Comparison of ENCODE assay signal across 12 cellular contexts in genomic region chr5:88888291-88888690, GRCh38. TPM values are rescaled to one million over a fixed set of nuclear protein-coding genes. Genes with fewer than 3 reads are reported as not detected.
DNase-seq lines count a peak whose midpoint lies in the region; ATAC-seq, FAIRE-seq and TF ChIP-seq lines count a peak whose summit lies in the region.
"Had no signal": no experiment of that assay in that cellular context is flagged by ENCODE, and none has a peak within 500 bp of the region (broad histone marks: within the 10 kb centered on the region; RNA-seq: fewer than 3 reads in every experiment).

No MANE protein-coding gene starts in this region.

- no peak for TF ChIP-seq POLR2A in GM12892 (IDR thresholded peaks at IDR 0.05; ENCODE audit: low read depth, low read length)
- TF ChIP-seq POLR2A in suprapubic skin (IDR thresholded peaks at IDR 0.05), result no peak

- H3K9me3 ChIP-seq in mucosa of rectum (ENCODE audit: control insufficient read depth in 2 of 2, low read length in 2 of 2) (no peaks in the 10 kb centered on the region), suprapubic skin (no peaks in the 10 kb centered on the region)

- H3K4me3 ChIP-seq in mucosa of rectum (ENCODE audit: low read length in 2 of 2) (peak overlapping the region in 1 of 2 donors; percentile 79), suprapubic skin (no peak overlapping the region)

- H3K9me3 Mint-ChIP-seq in WTC11, result no peaks in the 10 kb centered on the region

- H3K36me3 ChIP-seq in mucosa of rectum (ENCODE audit: control insufficient read depth in 2 of 2, insufficient read depth in 2 of 2, low read length in 2 of 2) (no peaks in the 10 kb centered on the region), suprapubic skin (no peaks in the 10 kb centered on the region)

- H3K27ac ChIP-seq in mucosa of rectum (ENCODE audit: low read depth in 2 of 2, low read length in 2 of 2), result peak overlapping the region; percentile 50 to 52
- H3K27ac ChIP-seq in suprapubic skin, result peak overlapping the region; percentile 75
- H3K27ac ChIP-seq: C4-2B had no signal

- ATAC-seq in WTC11, result no peak

- no peak overlapping the region for H3K27ac Mint-ChIP-seq in WTC11

- H3K36me3 Mint-ChIP-seq in WTC11, result no peaks in the 10 kb centered on the region

- TF ChIP-seq CTCF in WTC11 (IDR thresholded peaks at IDR 0.05) (no peak), suprapubic skin (IDR thresholded peaks at IDR 0.05) (no peak)

- peaks cover 2 to 3% of the 10 kb centered on the region in 2 donors for H3K27me3 ChIP-seq in mucosa of rectum (ENCODE audit: control insufficient read depth in 2 of 2, insufficient read depth in 2 of 2, low read length in 2 of 2)
- no peaks in the 10 kb centered on the region for H3K27me3 ChIP-seq in suprapubic skin

- no peak overlapping the region for H3K9ac ChIP-seq in mucosa of rectum (ENCODE audit: low read depth in 1 of 2, low read length in 2 of 2)

- no peak for TF ChIP-seq EP300 in suprapubic skin (IDR thresholded peaks at IDR 0.05)

- H3K27me3 Mint-ChIP-seq in WTC11 (ENCODE audit: low read depth), result peaks cover 57% of the 10 kb centered on the region

- peak; percentile 21 for FAIRE-seq in GM12892 (lab: Jason Lieb, UNC)
- FAIRE-seq: frontal cortex, keratinocyte had no signal

- CTCF ChIA-PET in WTC11 (lab: Charles Lee), result no interaction called here

- peaks cover 4 to 6% of the 10 kb centered on the region in 2 donors for H3K4me1 ChIP-seq in mucosa of rectum (ENCODE audit: control insufficient read depth in 2 of 2, insufficient read depth in 2 of 2, low read length in 2 of 2)
- H3K4me1 ChIP-seq in suprapubic skin, result peaks cover 16% of the 10 kb centered on the region

- DNase-seq in GM12892 (ENCODE audit: insufficient read length), result no peak
- no peak for DNase-seq in WTC11 (ENCODE audit: low spot score)
- DNase-seq in suprapubic skin (ENCODE audit: low spot score in 2 of 2), result no peak
- no peak for DNase-seq in cerebellar nuclear complex (lab: John Stamatoyannopoulos, UW)
- no peak for DNase-seq in activated gamma-delta T cell treated with Interleukin-2 at 50 U/mL for 16 hours
- no peak for DNase-seq in HK-2 (ENCODE audit: unreplicated experiment)
- DNase-seq: NCI-H774 had no signal

- POLR2A ChIA-PET in WTC11 (lab: Charles Lee), result no interaction called here

- peak overlapping the region; percentile 91 for H3K4me3 Mint-ChIP-seq in WTC11

- peaks cover 29% of the 10 kb centered on the region for H3K4me1 Mint-ChIP-seq in WTC11

TF ChIP-seq in WTC11, 78 proteins besides CTCF, POLR2A, EP300 and RAD21:
- TF ChIP-seq ZMAT4 (CRISPR knock-in tag; IDR thresholded peaks at IDR 0.05) (no peak), ZNF396 (CRISPR knock-in tag; IDR thresholded peaks at IDR 0.05; ENCODE audit: borderline replicate concordance) (no peak), ZNF219 (CRISPR knock-in tag; IDR thresholded peaks at IDR 0.05; ENCODE audit: borderline replicate concordance) (no peak), NFYB (CRISPR knock-in tag; conservative IDR thresholded peaks at IDR 0.05; ENCODE audit: low read depth) (no peak), E2F5 (CRISPR knock-in tag; IDR thresholded peaks at IDR 0.05) (no peak), ZSCAN18 (CRISPR knock-in tag; IDR thresholded peaks at IDR 0.05) (no peak), TEAD4 (CRISPR knock-in tag; IDR thresholded peaks at IDR 0.05) (no peak), ZBTB43 (CRISPR knock-in tag; IDR thresholded peaks at IDR 0.05) (no peak), ZNF425 (CRISPR knock-in tag; conservative IDR thresholded peaks at IDR 0.05) (no peak), EMX1 (CRISPR knock-in tag; IDR thresholded peaks at IDR 0.05) (no peak), FOXK1 (CRISPR knock-in tag; IDR thresholded peaks at IDR 0.05) (no peak), ZNF317 (CRISPR knock-in tag; IDR thresholded peaks at IDR 0.05; ENCODE audit: borderline replicate concordance, low read depth) (no peak), RORB (CRISPR knock-in tag; IDR thresholded peaks at IDR 0.05) (no peak), ZNF263 (CRISPR knock-in tag; IDR thresholded peaks at IDR 0.05; ENCODE audit: low read depth) (no peak), NFATC4 (CRISPR knock-in tag; IDR thresholded peaks at IDR 0.05) (no peak)
- TF ChIP-seq, protein P1, sequence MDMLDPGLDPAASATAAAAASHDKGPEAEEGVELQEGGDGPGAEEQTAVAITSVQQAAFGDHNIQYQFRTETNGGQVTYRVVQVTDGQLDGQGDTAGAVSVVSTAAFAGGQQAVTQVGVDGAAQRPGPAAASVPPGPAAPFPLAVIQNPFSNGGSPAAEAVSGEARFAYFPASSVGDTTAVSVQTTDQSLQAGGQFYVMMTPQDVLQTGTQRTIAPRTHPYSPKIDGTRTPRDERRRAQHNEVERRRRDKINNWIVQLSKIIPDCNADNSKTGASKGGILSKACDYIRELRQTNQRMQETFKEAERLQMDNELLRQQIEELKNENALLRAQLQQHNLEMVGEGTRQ (CRISPR knock-in tag; IDR thresholded peaks at IDR 0.05), result no peak

RNA-seq across cellular contexts. Expression of gene MEF2C, which starts 5.3 kb away (rescaled TPM):
- polyA plus RNA-seq in GM12892 (2012; ENCODE audit: missing spikeins), result 207 TPM
- 1.4 to 3.6 TPM (median 1.7 TPM) in 3 replicates for total RNA-seq in WTC11 (2021)
- total RNA-seq in suprapubic skin, result 10 to 100 TPM in 2 of 4 donors, 1 to 10 TPM in 2; 5.9 to 15.9 (median 10.1) TPM
- total RNA-seq: G401 had no signal
